In genomic region chr2:189199797-189200196, GRCh38 we compare ENCODE assay signal across 25 cellular contexts.
"Had no signal": no experiment of that assay in that cellular context is flagged by ENCODE, and none has a peak within 500 bp of the region (broad histone marks: within the 10 kb centered on the region; RNA-seq: fewer than 3 reads in every experiment).

No MANE protein-coding gene starts in this region.

- H3K36me3 ChIP-seq: esophagus squamous epithelium, ovary, right atrium auricular region, sigmoid colon, stomach, thoracic aorta, transverse colon had no signal

- H3K4me1 ChIP-seq: right atrium auricular region, stomach had no signal

- H3K27me3 ChIP-seq: esophagus squamous epithelium, hepatocyte, ovary, right atrium auricular region, sigmoid colon, stomach, transverse colon had no signal

- H3K27ac ChIP-seq: epithelial cell of prostate, esophagus squamous epithelium, hepatocyte, ovary, right atrium auricular region, sigmoid colon, skin epidermis, stomach, thoracic aorta, transverse colon had no signal

- DNase-seq: effector memory CD8-positive, alpha-beta T cell; esophagus squamous epithelium; foreskin melanocyte; head of caudate nucleus; kidney; left colon; left ventricle myocardium superior; mesenchymal stem cell; naive thymus-derived CD8-positive, alpha-beta T cell; nucleus accumbens; ovary; sigmoid colon; stimulated activated CD4-positive, alpha-beta T cell treated with anti-CD3 and anti-CD28 coated beads, Interleukin-12 subunit alpha, Interleukin-12 subunit beta, amount 100 ng/mL, for 4 hours; stimulated activated naive CD4-positive, alpha-beta T cell; stomach; substantia nigra; transverse colon had no signal

- H3K27ac Mint-ChIP-seq: dendritic cell treated with granulocyte-macrophage colony-stimulating factor and Interleukin-4, amounts not matched to agents 40 ng/mL and 50 ng/mL, for 4 days; effector memory CD8-positive, alpha-beta T cell; naive thymus-derived CD8-positive, alpha-beta T cell had no signal

- H3K4me3 ChIP-seq: esophagus squamous epithelium, hepatocyte, lung, ovary, right atrium auricular region, sigmoid colon, skin epidermis, stomach, thoracic aorta, transverse colon had no signal

- H3K27me3 Mint-ChIP-seq: dendritic cell treated with granulocyte-macrophage colony-stimulating factor and Interleukin-4, amounts not matched to agents 40 ng/mL and 50 ng/mL, for 4 days; effector memory CD8-positive, alpha-beta T cell; naive thymus-derived CD8-positive, alpha-beta T cell had no signal

- H3K4me3 Mint-ChIP-seq: dendritic cell treated with granulocyte-macrophage colony-stimulating factor and Interleukin-4, amounts not matched to agents 40 ng/mL and 50 ng/mL, for 4 days; effector memory CD8-positive, alpha-beta T cell; naive thymus-derived CD8-positive, alpha-beta T cell; neural crest cell had no signal

- ATAC-seq: effector memory CD8-positive, alpha-beta T cell; left colon; left ventricle myocardium superior; naive thymus-derived CD8-positive, alpha-beta T cell had no signal

- H3K9me3 ChIP-seq: esophagus squamous epithelium, ovary, right atrium auricular region, sigmoid colon, stomach, thoracic aorta had no signal

- H3K4me1 Mint-ChIP-seq: naive thymus-derived CD8-positive, alpha-beta T cell had no signal

- H3K9me3 Mint-ChIP-seq: dendritic cell treated with granulocyte-macrophage colony-stimulating factor and Interleukin-4, amounts not matched to agents 40 ng/mL and 50 ng/mL, for 4 days; effector memory CD8-positive, alpha-beta T cell had no signal
